12 cellular contexts compared by ENCODE assay signal in genomic region chr7:114939484-114940097, GRCh38. TPM values are rescaled to one million over a fixed set of nuclear protein-coding genes. Genes with fewer than 3 reads are reported as not detected.
DNase-seq lines count a peak whose midpoint lies in the region; ATAC-seq and TF ChIP-seq lines count a peak whose summit lies in the region.
"Had no signal": no experiment of that assay in that cellular context is flagged by ENCODE, and none has a peak within 500 bp of the region (broad histone marks: within the 10 kb centered on the region; RNA-seq: fewer than 3 reads in every experiment).

No MANE protein-coding gene starts in this region.

- H3K4me3 Mint-ChIP-seq in memory B cell: no peak overlapping the region
- no peak overlapping the region for H3K4me3 Mint-ChIP-seq in natural killer cell
- H3K4me3 Mint-ChIP-seq: activated T-cell treated with anti-CD3 and anti-CD28 coated beads, Interleukin-2, amount 50 U/mL, for 24 hours had no signal

- H3K9ac ChIP-seq in GM23248: no peak overlapping the region

- H3K4me2 ChIP-seq in GM23248 (ENCODE audit: unreplicated experiment): no peak overlapping the region

- 43 to 53% methylated on average over 3 of the region's 3 CpGs for WGBS in GM23248 (ENCODE audit: low coverage in 1 of 2, low lambda C conversion rate in 2 of 2, missing lambda C conversion rate in 2 of 2), 2 experiments

- H3K9me3 ChIP-seq in GM23248 (ENCODE audit: low read depth) (no peaks in the 10 kb centered on the region), Panc1 (ENCODE audit: control insufficient read depth, insufficient read depth, low read depth, low read length) (no peaks in the 10 kb centered on the region)
- H3K9me3 ChIP-seq: breast epithelium, Peyer's patch, uterus had no signal

- H3K36me3 Mint-ChIP-seq in memory B cell (peaks cover 13% of the 10 kb centered on the region), natural killer cell (peaks cover 9% of the 10 kb centered on the region)

- no peaks in the 10 kb centered on the region for H3K9me3 Mint-ChIP-seq in memory B cell
- no peaks in the 10 kb centered on the region for H3K9me3 Mint-ChIP-seq in natural killer cell
- H3K9me3 Mint-ChIP-seq: activated T-cell treated with anti-CD3 and anti-CD28 coated beads, Interleukin-2, amount 50 U/mL, for 24 hours had no signal

- H3K4me1 ChIP-seq in GM23248 (ENCODE audit: insufficient read depth) (peaks cover 38% of the 10 kb centered on the region), Panc1 (ENCODE audit: control insufficient read depth, insufficient read depth, low read length) (no peaks in the 10 kb centered on the region)

- H2AFZ ChIP-seq in GM23248: no peak overlapping the region

- in situ Hi-C loops in GM23248 (cut with MboI) (no loop called here), Panc1 (cut with HindIII; ENCODE audit: low pct_unique_long_range_greater_than_20kb, low sequenced_read_pairs) (no loop called here)

- BruUV-seq in Panc1 (replicated peaks; lab: Mats Ljungman, UMichigan): no TSS peak

- H3K4me3 ChIP-seq in GM23248 (no peak overlapping the region), Panc1 (ENCODE audit: low read depth in 2 of 2, low read length in 2 of 2) (no peak overlapping the region)
- H3K4me3 ChIP-seq: breast epithelium, Peyer's patch, uterus had no signal

- H3K27ac ChIP-seq in GM23248 (no peak overlapping the region), Panc1 (ENCODE audit: low read length) (no peak overlapping the region)
- H3K27ac ChIP-seq: breast epithelium, Peyer's patch, uterus had no signal

- ATAC-seq in activated CD4-positive, CD25-positive, alpha-beta regulatory T cell treated with anti-CD3 and anti-CD28 coated beads, Interleukin-2, amount 50 U/mL, for 24 hours: peak; percentile 56 to 57
- ATAC-seq in Panc1 (no peak), memory B cell (ENCODE audit: low read depth) (peak; percentile 40), GM21528 (IDR thresholded peaks at IDR 0.05; ENCODE audit: low FRiP score, unreplicated experiment) (no peak), natural killer cell (no peak)

- peak; percentile 39; the same call in 1 of the 2 replicates for TF ChIP-seq CTCF in Panc1 (IDR thresholded peaks at IDR 0.05)
- no peak for TF ChIP-seq CTCF in natural killer cell (IDR thresholded peaks at IDR 0.05)

- H3F3A ChIP-seq in GM23248 (ENCODE audit: insufficient read depth): peaks cover 30% of the 10 kb centered on the region

- H3K27ac Mint-ChIP-seq in memory B cell: no peak overlapping the region
- H3K27ac Mint-ChIP-seq in natural killer cell: no peak overlapping the region

- H4K20me1 ChIP-seq in GM23248 (ENCODE audit: insufficient read depth): no peaks in the 10 kb centered on the region

- H3K27me3 ChIP-seq in GM23248 (replicated peaks; ENCODE audit: insufficient read depth) (no peaks in the 10 kb centered on the region), Panc1 (ENCODE audit: control insufficient read depth, insufficient read depth, low read length) (no peaks in the 10 kb centered on the region)
- H3K27me3 ChIP-seq: breast epithelium, Peyer's patch, uterus had no signal

- H3K9me2 ChIP-seq in GM23248 (ENCODE audit: insufficient read depth): no peaks in the 10 kb centered on the region

- H3K79me2 ChIP-seq in GM23248 (ENCODE audit: insufficient read depth): peaks cover 95% of the 10 kb centered on the region

- H3K4me1 Mint-ChIP-seq in memory B cell: peaks cover 38% of the 10 kb centered on the region
- H3K4me1 Mint-ChIP-seq in natural killer cell: peaks cover 22 to 32% of the 10 kb centered on the region in 2 donors

- intact Hi-C loops in Panc1 (cut with micrococcal nuclease; ENCODE audit: unreplicated experiment): no loop called here
- intact Hi-C loops in natural killer cell (cut with micrococcal nuclease): no loop called here

- H3K27me3 Mint-ChIP-seq in memory B cell: no peaks in the 10 kb centered on the region
- H3K27me3 Mint-ChIP-seq in natural killer cell (ENCODE audit: low read depth in 2 of 2): no peaks in the 10 kb centered on the region
- H3K27me3 Mint-ChIP-seq: activated T-cell treated with anti-CD3 and anti-CD28 coated beads, Interleukin-2, amount 50 U/mL, for 24 hours had no signal

- CTCF ChIA-PET in Panc1 (lab: Charles Lee): no interaction called here

- H3K36me3 ChIP-seq in GM23248 (ENCODE audit: low read depth): no peaks in the 10 kb centered on the region
- H3K36me3 ChIP-seq in Panc1 (ENCODE audit: control insufficient read depth, insufficient read depth, low read length): no peaks in the 10 kb centered on the region
- H3K36me3 ChIP-seq: breast epithelium, Peyer's patch, uterus had no signal

- POLR2A ChIA-PET in Panc1 (lab: Charles Lee): no interaction called here

- no peak for DNase-seq in activated CD4-positive, CD25-positive, alpha-beta regulatory T cell (lab: John Stamatoyannopoulos, UW)
- peak; percentile 17 for DNase-seq in GM23248
- DNase-seq in Panc1 (ENCODE audit: low read depth, low spot score): no peak
- no peak for DNase-seq in memory B cell (ENCODE audit: low spot score in 2 of 2)
- no peak for DNase-seq in stimulated activated CD4-positive, alpha-beta T cell treated with anti-CD3 and anti-CD28 coated beads, Interleukin-4, amount 100 ng/mL, for 24 hours
- DNase-seq in natural killer cell: no peak
- DNase-seq: activated T-cell treated with anti-CD3 and anti-CD28 coated beads, Interleukin-2, amount 50 U/mL, for 24 hours; Peyer's patch; uterus had no signal

RNA-seq across cellular contexts. Expression of gene MDFIC, which starts 17.7 kb away (rescaled TPM):
- total RNA-seq in GM23248 (2014; rRNA removed; shearing (Covaris generic)): 50.3 and 53.1 TPM in 2 replicates
- 23.0 and 23.8 TPM in 2 replicates for polyA plus RNA-seq in GM23248 (2016; fragmentation: Nextera tagmentation; extraction: Ambion mirVana)
- 7.3 TPM for total RNA-seq in Panc1 (2021; ENCODE audit: unreplicated experiment)
- polyA plus RNA-seq in Panc1 (2012; ENCODE audit: insufficient read length): 5.6 TPM
- total RNA-seq in natural killer cell: 10 to 100 TPM; 19.1 to 24.0 (median 21.8) TPM

Comparison
In these comparisons a context has a peak if more than half of its experiments do, and no peak if none do; other contexts are left out.
1. ATAC-seq: peak in activated CD4-positive, CD25-positive, alpha-beta regulatory T cell treated with anti-CD3 and anti-CD28 coated beads, Interleukin-2, amount 50 U/mL, for 24 hours (2 of 2) and memory B cell (single experiment); none in Panc1 (single experiment), GM21528 (single experiment) and natural killer cell (0 of 3).